ENCODE assay signal across 22 cellular contexts in the genomic region with DNA sequence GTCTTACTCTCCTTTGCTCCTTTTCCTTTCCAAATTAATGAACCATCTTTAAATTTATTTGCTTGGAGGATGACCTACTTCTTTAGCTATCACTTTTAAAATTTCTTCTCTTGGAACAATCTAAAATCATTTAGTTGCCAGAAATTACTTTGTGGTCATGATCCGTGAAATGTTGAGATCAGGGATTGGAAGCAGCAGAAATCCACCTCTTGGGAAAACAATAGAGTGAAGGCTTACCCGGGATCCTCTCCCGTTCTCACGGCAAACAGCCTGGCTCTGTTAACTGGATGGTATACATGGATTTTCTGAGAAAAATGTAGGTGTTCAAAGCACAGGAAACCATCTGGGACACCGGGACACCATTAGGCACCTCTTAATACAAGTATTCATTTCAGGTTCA.
"Had no signal": no experiment of that assay in that cellular context is flagged by ENCODE, and none has a peak within 500 bp of the region (broad histone marks: within the 10 kb centered on the region; RNA-seq: fewer than 3 reads in every experiment).

No MANE protein-coding gene starts in this region.

- H3K9me3 ChIP-seq: adrenal gland, body of pancreas, pancreas had no signal

- H3K36me3 ChIP-seq: adrenal gland, pancreas had no signal

- H3K4me3 ChIP-seq: adrenal gland, body of pancreas, pancreas, skin epidermis had no signal

- H3K27ac Mint-ChIP-seq: activated naive CD4-positive, alpha-beta T cell treated with anti-CD3 and anti-CD28 coated beads, Interleukin-2, amount 10 ng/mL, durations not matched to agents 7 days and 5 days; activated T-helper 2 cell treated with anti-CD3 and anti-CD28 coated beads, Interferon-gamma antibody, Interleukin-2, Interleukin-4, amounts not matched to agents 10 μg/mL and 5 μg/mL and 100 μg/mL, durations not matched to agents 14 hours and 24 hours and 36 hours; type B pancreatic cell had no signal

- DNase-seq: activated CD4-positive, alpha-beta T cell treated with anti-CD3 and anti-CD28 coated beads for 1 hour; activated CD4-positive, alpha-beta T cell treated with anti-CD3 and anti-CD28 coated beads, Interleukin-2, amount 50 U/mL, for 4 hours; activated naive CD4-positive, alpha-beta T cell treated with anti-CD3 and anti-CD28 coated beads, Interleukin-2, amount 10 ng/mL, durations not matched to agents 7 days and 5 days; activated T-cell treated with anti-CD3 and anti-CD28 coated beads, Interleukin-2, amount 50 U/mL, for 1 hour; adrenal gland; body of pancreas; central memory CD4-positive, alpha-beta T cell; cortex of kidney; effector memory CD8-positive, alpha-beta T cell; foreskin melanocyte; left ventricle myocardium superior; mesendoderm; pancreas; SHP77 treated with DMSO at 0.1 percent for 48 hours; stimulated activated CD4-positive, alpha-beta T cell treated with anti-CD3 and anti-CD28 coated beads, Interleukin-4, amount 100 ng/mL, for 4 hours; stimulated activated CD8-positive, alpha-beta memory T cell treated with anti-CD3 and anti-CD28 coated beads, Interleukin-4, amount 100 ng/mL, for 48 hours; stimulated activated naive CD8-positive, alpha-beta T cell treated with anti-CD3 and anti-CD28 coated beads, Interleukin-15, Interleukin-2, amounts not matched to agents 100 U/mL and 50 U/mL, for 24 hours had no signal

- H3K36me3 Mint-ChIP-seq: activated naive CD4-positive, alpha-beta T cell treated with anti-CD3 and anti-CD28 coated beads, Interleukin-2, amount 10 ng/mL, durations not matched to agents 7 days and 5 days had no signal

- H3K9me3 Mint-ChIP-seq: activated naive CD4-positive, alpha-beta T cell treated with anti-CD3 and anti-CD28 coated beads, Interleukin-2, amount 10 ng/mL, durations not matched to agents 7 days and 5 days; activated T-helper 2 cell treated with anti-CD3 and anti-CD28 coated beads, Interferon-gamma antibody, Interleukin-2, Interleukin-4, amounts not matched to agents 10 μg/mL and 5 μg/mL and 100 μg/mL, durations not matched to agents 14 hours and 24 hours and 36 hours; effector memory CD8-positive, alpha-beta T cell; type B pancreatic cell had no signal

- H3K4me3 Mint-ChIP-seq: activated naive CD4-positive, alpha-beta T cell treated with anti-CD3 and anti-CD28 coated beads, Interleukin-2, amount 10 ng/mL, durations not matched to agents 7 days and 5 days; effector memory CD8-positive, alpha-beta T cell; type B pancreatic cell had no signal

- H3K4me1 Mint-ChIP-seq: activated naive CD4-positive, alpha-beta T cell treated with anti-CD3 and anti-CD28 coated beads, Interleukin-2, amount 10 ng/mL, durations not matched to agents 7 days and 5 days had no signal

- H3K4me1 ChIP-seq: adrenal gland, body of pancreas, pancreas had no signal

- H3K27ac ChIP-seq: adrenal gland, body of pancreas, pancreas, skin epidermis, VCaP had no signal

- ATAC-seq: body of pancreas; effector memory CD8-positive, alpha-beta T cell; left ventricle myocardium superior; pancreas; SK-N-SH treated with all-trans-retinoic acid at 6 μM for 48 hours had no signal

- H3K27me3 ChIP-seq: adrenal gland, body of pancreas had no signal
